ENCODE assay signal across 25 cellular contexts in genomic region chr5:59058977-59059687, GRCh38.
"Had no signal": no experiment of that assay in that cellular context is flagged by ENCODE, and none has a peak within 500 bp of the region (broad histone marks: within the 10 kb centered on the region; RNA-seq: fewer than 3 reads in every experiment).

No MANE protein-coding gene starts in this region.

- H3K27me3 ChIP-seq: ascending aorta, breast epithelium, cardiac muscle cell, colonic mucosa, esophagus squamous epithelium had no signal

- H3K4me3 ChIP-seq: ascending aorta, breast epithelium, cardiac muscle cell, colonic mucosa, esophagus squamous epithelium had no signal

- H3K4me1 ChIP-seq: breast epithelium, colonic mucosa had no signal

- ATAC-seq: activated CD4-positive, alpha-beta T cell treated with anti-CD3 and anti-CD28 coated beads for 36 hours; activated CD8-positive, alpha-beta memory T cell treated with anti-CD3 and anti-CD28 coated beads, Interleukin-2, amount 10 ng/mL, durations not matched to agents 7 days and 5 days; activated CD8-positive, alpha-beta T cell treated with anti-CD3 and anti-CD28 coated beads, Interleukin-2, amount 10 ng/mL, durations not matched to agents 7 days and 5 days had no signal

- H3K36me3 ChIP-seq: ascending aorta, breast epithelium, cardiac muscle cell, colonic mucosa, esophagus squamous epithelium had no signal

- H3K9me3 ChIP-seq: ascending aorta, breast epithelium, colonic mucosa, esophagus squamous epithelium had no signal

- H3K27ac ChIP-seq: ascending aorta, breast epithelium, cardiac muscle cell, colonic mucosa, epithelial cell of prostate, esophagus squamous epithelium had no signal

- DNase-seq: activated CD4-positive, alpha-beta memory T cell treated with anti-CD3 and anti-CD28 coated beads for 36 hours; activated CD4-positive, alpha-beta T cell treated with anti-CD3 and anti-CD28 coated beads for 36 hours; activated CD4-positive, alpha-beta T cell treated with anti-CD3 and anti-CD28 coated beads, Interleukin-2, amount 10 ng/mL, durations not matched to agents 24 days and 14 days; activated CD4-positive, CD25-positive, alpha-beta regulatory T cell; activated CD4-positive, CD25-positive, alpha-beta regulatory T cell treated with anti-CD3 and anti-CD28 coated beads, Interleukin-2, amount 50 U/mL, for 72 hours; activated CD8-positive, alpha-beta memory T cell treated with anti-CD3 and anti-CD28 coated beads, Interleukin-2, amount 10 ng/mL, durations not matched to agents 7 days and 5 days; activated CD8-positive, alpha-beta memory T cell treated with anti-CD3 and anti-CD28 coated beads, Interleukin-2, amount 50 U/mL, for 4 hours; activated CD8-positive, alpha-beta T cell treated with anti-CD3 and anti-CD28 coated beads, Interleukin-2, amount 10 ng/mL, durations not matched to agents 7 days and 5 days; activated gamma-delta T cell; activated naive CD4-positive, alpha-beta T cell; activated naive CD4-positive, alpha-beta T cell treated with anti-CD3 and anti-CD28 coated beads, Interleukin-2, amount 10 ng/mL, durations not matched to agents 7 days and 5 days; activated naive CD8-positive, alpha-beta T cell treated with anti-CD3 and anti-CD28 coated beads, Interleukin-2, amount 10 ng/mL, durations not matched to agents 7 days and 5 days; activated T-cell treated with anti-CD3 and anti-CD28 coated beads, Interleukin-2, amount 50 U/mL, for 1 hour; activated T-cell treated with anti-CD3 and anti-CD28 coated beads, Interleukin-2, amount 50 U/mL, for 48 hours; central memory CD4-positive, alpha-beta T cell; cerebellar nuclear complex; colonic mucosa; effector CD8-positive, alpha-beta T cell; esophagus squamous epithelium; head of caudate nucleus; hippocampal formation had no signal
